Comparison of ENCODE assay signal across 8 cellular contexts in genomic region chr9:128420060-128420650, GRCh38. TPM values are rescaled to one million over a fixed set of nuclear protein-coding genes. Genes with fewer than 3 reads are reported as not detected.
A peak's percentile ranks its signal among the peaks of the same experiment; 100 is the strongest.
DNase-seq lines count a peak whose midpoint lies in the region; ATAC-seq and TF ChIP-seq lines count a peak whose summit lies in the region.

No MANE protein-coding gene starts in this region.

- no peaks in the 10 kb centered on the region for H4K20me1 ChIP-seq in PC-9 (ENCODE audit: insufficient read depth)

- H3K9me3 ChIP-seq in BE2C (no peaks in the 10 kb centered on the region), PC-9 (ENCODE audit: insufficient read depth, low read depth) (no peaks in the 10 kb centered on the region)

- peak overlapping the region; percentile 78 for H3K4me3 Mint-ChIP-seq in activated T-helper 1 cell treated with anti-CD3 and anti-CD28 coated beads, Interleukin-12 subunit alpha, Interleukin-12 subunit beta, Interleukin-2, Interleukin-4 antibody, amounts not matched to agents 30 ng/mL and 10 ng/mL and 1 ng/mL, durations not matched to agents 14 hours and 24 hours and 36 hours
- peak overlapping the region; percentile 80 for H3K4me3 Mint-ChIP-seq in natural killer cell treated with Interleukin-12 subunit alpha and Interleukin-12 subunit beta and Interleukin-15 and Interleukin-18, amount 100 ng/mL, for 72 hours
- peak overlapping the region; percentile 77 for H3K4me3 Mint-ChIP-seq in stimulated activated naive CD8-positive, alpha-beta T cell treated with anti-CD3 and anti-CD28 coated beads, Interleukin-15, Interleukin-2, amounts not matched to agents 100 ng/mL and 50 ng/mL, for 24 hours

- peak; percentile 77 for TF ChIP-seq CTCF in BE2C (IDR thresholded peaks at IDR 0.05; ENCODE audit: low read depth, low read length)
- TF ChIP-seq CTCF in PC-9 (conservative IDR thresholded peaks at IDR 0.05): peak; percentile 85
- TF ChIP-seq CTCF in fibroblast of mammary gland (conservative IDR thresholded peaks at IDR 0.05; ENCODE audit: control insufficient read depth, insufficient read depth, low read depth, low read length): peak; percentile 45

- H3K79me2 ChIP-seq in PC-9 (ENCODE audit: low read depth): no peaks in the 10 kb centered on the region

- H2AFZ ChIP-seq in PC-9: peak overlapping the region; percentile 100

- DNase-seq in BE2C (peak; percentile 88), GM19238 (ENCODE audit: insufficient read length, low spot score) (peak; percentile 80), PC-9 (peak; percentile 47 to 82), fibroblast of mammary gland (ENCODE audit: low read depth) (peak; percentile 45)
- DNase-seq in activated T-helper 1 cell treated with anti-CD3 and anti-CD28 coated beads, Interleukin-12 subunit alpha, Interleukin-12 subunit beta, Interleukin-2, Interleukin-4 antibody, amounts not matched to agents 30 ng/mL and 10 ng/mL and 1 ng/mL, durations not matched to agents 14 hours and 24 hours and 36 hours (ENCODE audit: low spot score): peak; percentile 65
- peak; percentile 88 for DNase-seq in natural killer cell treated with Interleukin-12 subunit alpha and Interleukin-12 subunit beta and Interleukin-15 and Interleukin-18, amount 100 ng/mL, for 72 hours (ENCODE audit: low spot score)

- CTCF ChIA-PET in PC-9 (lab: Charles Lee): interaction anchor here (0.6 to 2.2 kb wide), 8 partner anchors 18 to 1282 kb away, joined by 3 to 12 read pairs (median 4); no protein-coding TSS in a partner anchor

- peak overlapping the region; percentile 67 for H3K4me3 ChIP-seq in BE2C (ENCODE audit: low read depth, low read length)
- peak overlapping the region; percentile 95 for H3K4me3 ChIP-seq in PC-9
- H3K4me3 ChIP-seq in fibroblast of mammary gland (ENCODE audit: control insufficient read depth, low read depth, low read length): peak overlapping the region; percentile 83

- H3K27me3 Mint-ChIP-seq in activated T-helper 1 cell treated with anti-CD3 and anti-CD28 coated beads, Interleukin-12 subunit alpha, Interleukin-12 subunit beta, Interleukin-2, Interleukin-4 antibody, amounts not matched to agents 30 ng/mL and 10 ng/mL and 1 ng/mL, durations not matched to agents 14 hours and 24 hours and 36 hours (ENCODE audit: insufficient read depth): peaks cover 45% of the 10 kb centered on the region
- peaks cover 12 to 14% of the 10 kb centered on the region in 2 donors for H3K27me3 Mint-ChIP-seq in natural killer cell treated with Interleukin-12 subunit alpha and Interleukin-12 subunit beta and Interleukin-15 and Interleukin-18, amount 100 ng/mL, for 72 hours
- H3K27me3 Mint-ChIP-seq in stimulated activated naive CD8-positive, alpha-beta T cell treated with anti-CD3 and anti-CD28 coated beads, Interleukin-15, Interleukin-2, amounts not matched to agents 100 ng/mL and 50 ng/mL, for 24 hours: peaks cover 27% of the 10 kb centered on the region

- H3K36me3 ChIP-seq in BE2C (no peaks in the 10 kb centered on the region), PC-9 (ENCODE audit: low read depth) (no peaks in the 10 kb centered on the region)

- intact Hi-C loops in PC-9 (cut with micrococcal nuclease; ENCODE audit: unreplicated experiment): loop anchor here (2.0 kb wide), 3 partner anchors 37 to 57 kb away; partner anchors contain the start of genes ODF2 and URM1
- intact Hi-C loops in activated T-helper 1 cell treated with anti-CD3 and anti-CD28 coated beads, Interleukin-12 subunit alpha, Interleukin-12 subunit beta, Interleukin-2, Interleukin-4 antibody, amounts not matched to agents 30 ng/mL and 10 ng/mL and 1 ng/mL, durations not matched to agents 14 hours and 24 hours and 36 hours (cut with micrococcal nuclease): loop anchor here (1.0 to 2.0 kb wide), 4 partner anchors 36 to 98 kb away; partner anchors contain the start of genes COQ4, ODF2, TRUB2 and URM1

- peaks cover 16% of the 10 kb centered on the region for H3K4me1 Mint-ChIP-seq in activated T-helper 1 cell treated with anti-CD3 and anti-CD28 coated beads, Interleukin-12 subunit alpha, Interleukin-12 subunit beta, Interleukin-2, Interleukin-4 antibody, amounts not matched to agents 30 ng/mL and 10 ng/mL and 1 ng/mL, durations not matched to agents 14 hours and 24 hours and 36 hours (ENCODE audit: low read depth)
- peaks cover 5% of the 10 kb centered on the region in 2 donors for H3K4me1 Mint-ChIP-seq in natural killer cell treated with Interleukin-12 subunit alpha and Interleukin-12 subunit beta and Interleukin-15 and Interleukin-18, amount 100 ng/mL, for 72 hours (ENCODE audit: low read depth in 2 of 2)
- peaks cover 14% of the 10 kb centered on the region for H3K4me1 Mint-ChIP-seq in stimulated activated naive CD8-positive, alpha-beta T cell treated with anti-CD3 and anti-CD28 coated beads, Interleukin-15, Interleukin-2, amounts not matched to agents 100 ng/mL and 50 ng/mL, for 24 hours (ENCODE audit: low read depth)

- no peak overlapping the region for H3K27ac Mint-ChIP-seq in activated T-helper 1 cell treated with anti-CD3 and anti-CD28 coated beads, Interleukin-12 subunit alpha, Interleukin-12 subunit beta, Interleukin-2, Interleukin-4 antibody, amounts not matched to agents 30 ng/mL and 10 ng/mL and 1 ng/mL, durations not matched to agents 14 hours and 24 hours and 36 hours
- no peak overlapping the region for H3K27ac Mint-ChIP-seq in natural killer cell treated with Interleukin-12 subunit alpha and Interleukin-12 subunit beta and Interleukin-15 and Interleukin-18, amount 100 ng/mL, for 72 hours
- H3K27ac Mint-ChIP-seq in stimulated activated naive CD8-positive, alpha-beta T cell treated with anti-CD3 and anti-CD28 coated beads, Interleukin-15, Interleukin-2, amounts not matched to agents 100 ng/mL and 50 ng/mL, for 24 hours: no peak overlapping the region

- peak overlapping the region; percentile 94 for H3K4me2 ChIP-seq in PC-9

- no TSS peak for BruUV-seq in PC-9 (replicated peaks; lab: Mats Ljungman, UMichigan)

- peaks cover 7% of the 10 kb centered on the region for H3K4me1 ChIP-seq in BE2C
- peaks cover 26% of the 10 kb centered on the region for H3K4me1 ChIP-seq in PC-9 (replicated peaks; ENCODE audit: insufficient read depth)

- peak; percentile 76 for ATAC-seq in HG03439 (IDR thresholded peaks at IDR 0.05; ENCODE audit: unreplicated experiment)
- peak; percentile 89 to 94 for ATAC-seq in natural killer cell treated with Interleukin-12 subunit alpha and Interleukin-12 subunit beta and Interleukin-15 and Interleukin-18, amount 100 ng/mL, for 72 hours

- no peaks in the 10 kb centered on the region for H3K36me3 Mint-ChIP-seq in activated T-helper 1 cell treated with anti-CD3 and anti-CD28 coated beads, Interleukin-12 subunit alpha, Interleukin-12 subunit beta, Interleukin-2, Interleukin-4 antibody, amounts not matched to agents 30 ng/mL and 10 ng/mL and 1 ng/mL, durations not matched to agents 14 hours and 24 hours and 36 hours (ENCODE audit: low read depth)
- no peaks in the 10 kb centered on the region for H3K36me3 Mint-ChIP-seq in natural killer cell treated with Interleukin-12 subunit alpha and Interleukin-12 subunit beta and Interleukin-15 and Interleukin-18, amount 100 ng/mL, for 72 hours
- no peaks in the 10 kb centered on the region for H3K36me3 Mint-ChIP-seq in stimulated activated naive CD8-positive, alpha-beta T cell treated with anti-CD3 and anti-CD28 coated beads, Interleukin-15, Interleukin-2, amounts not matched to agents 100 ng/mL and 50 ng/mL, for 24 hours (ENCODE audit: low read depth)

- no peaks in the 10 kb centered on the region for H3K27me3 ChIP-seq in BE2C
- H3K27me3 ChIP-seq in PC-9 (ENCODE audit: insufficient read depth, low read depth): no peaks in the 10 kb centered on the region

- peaks cover 14% of the 10 kb centered on the region for H3F3A ChIP-seq in PC-9 (ENCODE audit: insufficient read depth, low read depth)

- no peak overlapping the region for H3K27ac ChIP-seq in PC-9

- POLR2A ChIA-PET in PC-9 (lab: Charles Lee; ENCODE audit: unreplicated experiment): interaction anchor here (0.6 to 1.2 kb wide), 6 partner anchors 49 to 1347 kb away, joined by 3 to 7 read pairs (median 3); partner anchors contain the start of genes GOLGA2, SWI5 and URM1

- H3K9me3 Mint-ChIP-seq in activated T-helper 1 cell treated with anti-CD3 and anti-CD28 coated beads, Interleukin-12 subunit alpha, Interleukin-12 subunit beta, Interleukin-2, Interleukin-4 antibody, amounts not matched to agents 30 ng/mL and 10 ng/mL and 1 ng/mL, durations not matched to agents 14 hours and 24 hours and 36 hours: no peaks in the 10 kb centered on the region
- no peaks in the 10 kb centered on the region for H3K9me3 Mint-ChIP-seq in natural killer cell treated with Interleukin-12 subunit alpha and Interleukin-12 subunit beta and Interleukin-15 and Interleukin-18, amount 100 ng/mL, for 72 hours
- H3K9me3 Mint-ChIP-seq in stimulated activated naive CD8-positive, alpha-beta T cell treated with anti-CD3 and anti-CD28 coated beads, Interleukin-15, Interleukin-2, amounts not matched to agents 100 ng/mL and 50 ng/mL, for 24 hours: no peaks in the 10 kb centered on the region

- H3K9me2 ChIP-seq in PC-9 (ENCODE audit: insufficient read depth): no peaks in the 10 kb centered on the region

RNA-seq across cellular contexts. Expression of gene CERCAM, which starts 0.5 kb away (rescaled TPM):
- polyA plus RNA-seq in BE2C (2012; ENCODE audit: insufficient read depth, insufficient read length, low read depth): 7.8 TPM
- total RNA-seq in PC-9 (2021): 87.2 and 111 TPM in 2 replicates
- total RNA-seq in activated T-helper 1 cell treated with anti-CD3 and anti-CD28 coated beads, Interleukin-12 subunit alpha, Interleukin-12 subunit beta, Interleukin-2, Interleukin-4 antibody, amounts not matched to agents 30 ng/mL and 10 ng/mL and 1 ng/mL, durations not matched to agents 14 hours and 24 hours and 36 hours: 0.86 and 1.6 TPM in 2 replicates
- total RNA-seq in natural killer cell treated with Interleukin-12 subunit alpha and Interleukin-12 subunit beta and Interleukin-15 and Interleukin-18, amount 100 ng/mL, for 72 hours: 1 to 10 TPM; 7.4 TPM

RNA-seq across cellular contexts. Expression of gene ODF2, which starts 35.7 kb away (rescaled TPM):
- polyA plus RNA-seq in BE2C (2012; ENCODE audit: insufficient read depth, insufficient read length, low read depth): 20.6 TPM
- 49.4 and 58.2 TPM in 2 replicates for total RNA-seq in PC-9 (2021)
- 55.6 and 57.6 TPM in 2 replicates for total RNA-seq in activated T-helper 1 cell treated with anti-CD3 and anti-CD28 coated beads, Interleukin-12 subunit alpha, Interleukin-12 subunit beta, Interleukin-2, Interleukin-4 antibody, amounts not matched to agents 30 ng/mL and 10 ng/mL and 1 ng/mL, durations not matched to agents 14 hours and 24 hours and 36 hours
- total RNA-seq in natural killer cell treated with Interleukin-12 subunit alpha and Interleukin-12 subunit beta and Interleukin-15 and Interleukin-18, amount 100 ng/mL, for 72 hours: 10 to 100 TPM; 55.4 to 95.2 TPM

RNA-seq across cellular contexts. Expression of gene URM1, which starts 49.0 kb away (rescaled TPM):
- polyA plus RNA-seq in BE2C (2012; ENCODE audit: insufficient read depth, insufficient read length, low read depth): 115 TPM
- total RNA-seq in PC-9 (2021): 98.1 and 101 TPM in 2 replicates
- 81.6 and 82.6 TPM in 2 replicates for total RNA-seq in activated T-helper 1 cell treated with anti-CD3 and anti-CD28 coated beads, Interleukin-12 subunit alpha, Interleukin-12 subunit beta, Interleukin-2, Interleukin-4 antibody, amounts not matched to agents 30 ng/mL and 10 ng/mL and 1 ng/mL, durations not matched to agents 14 hours and 24 hours and 36 hours
- total RNA-seq in natural killer cell treated with Interleukin-12 subunit alpha and Interleukin-12 subunit beta and Interleukin-15 and Interleukin-18, amount 100 ng/mL, for 72 hours: 10 to 100 TPM; 83.6 to 89.4 TPM

Comparison
In these comparisons a context has a peak if more than half of its experiments do, and no peak if none do; other contexts are left out.
1. RNA of gene CERCAM, which starts 0.5 kb away (total RNA-seq): 87.2 to 111 TPM in PC-9; 7.4 TPM in natural killer cell treated with Interleukin-12 subunit alpha and Interleukin-12 subunit beta and Interleukin-15 and Interleukin-18, amount 100 ng/mL, for 72 hours and 0.86 to 1.6 TPM in activated T-helper 1 cell treated with anti-CD3 and anti-CD28 coated beads, Interleukin-12 subunit alpha, Interleukin-12 subunit beta, Interleukin-2, Interleukin-4 antibody, amounts not matched to agents 30 ng/mL and 10 ng/mL and 1 ng/mL, durations not matched to agents 14 hours and 24 hours and 36 hours; every median in the first group is over 10 times any median in the second.
2. Peak in every context shown above with its lines, with median percentiles within 50 percentile points of each other: DNase-seq, H3K4me3 ChIP-seq, CTCF ChIP-seq and H3K4me3 Mint-ChIP-seq.